Comparison of ENCODE assay signal across 8 cellular contexts in genomic region chr20:59032023-59032712, GRCh38. TPM values are rescaled to one million over a fixed set of nuclear protein-coding genes. Genes with fewer than 3 reads are reported as not detected.
DNase-seq lines count a peak whose midpoint lies in the region; ATAC-seq and TF ChIP-seq lines count a peak whose summit lies in the region.

TSS of gene ATP5F1E (minus strand) at chr20:59032335. CDS start at chr20:59032251, 84 bp downstream.

- peak within 1 kb of the TSS; percentile 66 to 68 for H3K4me3 ChIP-seq in prostate gland

- H3K9me3 ChIP-seq in prostate gland = no peaks in the 10 kb centered on the region

- TF ChIP-seq CTCF in prostate gland (IDR thresholded peaks at IDR 0.05) = peak in 2 of 4 experiments; percentile 5 to 7

- intact Hi-C loops in left cardiac atrium (cut with DNase I) (loop anchor here in 1 of 2 donors (5.0 kb wide), 1 partner anchor 140 kb away; no protein-coding TSS in a partner anchor), prostate gland (cut with DNase I) (loop anchor here (5.0 kb wide), 3 partner anchors 50 to 140 kb away; partner anchors contain the start of gene NELFCD)

- 0% methylated on average over 34 of the region's 86 CpGs for WGBS in prostate gland

- peaks cover 59% of the 10 kb centered on the region for H3K36me3 Mint-ChIP-seq in T-helper 1 cell treated with Interleukin-12 subunit alpha and Interleukin-12 subunit beta and Interleukin-4 antibody, amounts not matched to agents 30 μg/mL and 1 μg/mL, for 36 hours (ENCODE audit: low read depth)

- peaks cover 52% of the 10 kb centered on the region for H3K4me1 Mint-ChIP-seq in T-helper 1 cell treated with Interleukin-12 subunit alpha and Interleukin-12 subunit beta and Interleukin-4 antibody, amounts not matched to agents 30 μg/mL and 1 μg/mL, for 36 hours (ENCODE audit: low read depth)

- peak within 1 kb of the TSS; percentile 92 for H3K27ac Mint-ChIP-seq in T-helper 1 cell treated with Interleukin-12 subunit alpha and Interleukin-12 subunit beta and Interleukin-4 antibody, amounts not matched to agents 30 μg/mL and 1 μg/mL, for 36 hours

- no peaks in the 10 kb centered on the region for H3K27me3 ChIP-seq in prostate gland (replicated peaks; ENCODE audit: insufficient read depth)

- H3K9me3 Mint-ChIP-seq in T-helper 1 cell treated with Interleukin-12 subunit alpha and Interleukin-12 subunit beta and Interleukin-4 antibody, amounts not matched to agents 30 μg/mL and 1 μg/mL, for 36 hours = no peaks in the 10 kb centered on the region

- no peaks in the 10 kb centered on the region for H3K27me3 Mint-ChIP-seq in T-helper 1 cell treated with Interleukin-12 subunit alpha and Interleukin-12 subunit beta and Interleukin-4 antibody, amounts not matched to agents 30 μg/mL and 1 μg/mL, for 36 hours (ENCODE audit: low read depth)

- peak within 1 kb of the TSS; percentile 92 for H3K4me3 Mint-ChIP-seq in T-helper 1 cell treated with Interleukin-12 subunit alpha and Interleukin-12 subunit beta and Interleukin-4 antibody, amounts not matched to agents 30 μg/mL and 1 μg/mL, for 36 hours

- peak within 1 kb of the TSS; percentile 84 for H3K27ac ChIP-seq in prostate gland

- DNase-seq in NCI-H1694 treated with DMSO at 0.1 percent for 48 hours (lab: John Stamatoyannopoulos, UW) (peak; percentile 89), amniotic stem cell (lab: John Stamatoyannopoulos, UW) (peak; percentile 88), left cardiac atrium (peak; percentile 98), prostate gland (ENCODE audit: low spot score) (peak; percentile 95), ureter (ENCODE audit: low spot score) (peak; percentile 97)

- no peaks in the 10 kb centered on the region for H3K36me3 ChIP-seq in prostate gland

- peak; percentile 88 for TF ChIP-seq POLR2A in GM15510 (IDR thresholded peaks at IDR 0.05; ENCODE audit: borderline replicate concordance, extremely low read depth, insufficient read length)
- TF ChIP-seq POLR2A in prostate gland (IDR thresholded peaks at IDR 0.05) = peak; percentile 71

- peaks cover 7% of the 10 kb centered on the region for H3K4me1 ChIP-seq in prostate gland (replicated peaks)

- peak; percentile 93 for ATAC-seq in HG02884 (IDR thresholded peaks at IDR 0.05; ENCODE audit: unreplicated experiment)
- peak; percentile 100 for ATAC-seq in left cardiac atrium

RNA-seq across cellular contexts. Expression of gene ATP5F1E, which starts in this region (rescaled TPM):
- total RNA-seq in left cardiac atrium = 100 to 1,000 TPM; 122 to 125 TPM
- total RNA-seq in prostate gland = 10 to 100 TPM; 23.5 to 24.4 TPM
- 77.7 TPM for total RNA-seq in ureter

Comparison
In these comparisons a context has a peak if more than half of its experiments do, and no peak if none do; other contexts are left out.
1. Peak in every context shown above with its lines: DNase-seq, ATAC-seq, H3K4me3 ChIP-seq and H3K27ac ChIP-seq.